In genomic region chr2:241218131-241219029, GRCh38 we compare ENCODE assay signal across 8 cellular contexts. TPM values are rescaled to one million over a fixed set of nuclear protein-coding genes. Genes with fewer than 3 reads are reported as not detected.
A peak's percentile ranks its signal among the peaks of the same experiment; 100 is the strongest.
DNase-seq lines count a peak whose midpoint lies in the region; FAIRE-seq and TF ChIP-seq lines count a peak whose summit lies in the region.

No MANE protein-coding gene starts in this region.

- H3K4me3 ChIP-seq in mammary epithelial cell (replicated peaks in 1 of 3; ENCODE audit: insufficient read depth in 1 of 3, low read depth in 2 of 3, low read length in 3 of 3), result peak overlapping the region; percentile 48 to 78 (median 66)

- H3K36me3 Mint-ChIP-seq in T-helper 1 cell treated with Interleukin-12 subunit alpha and Interleukin-12 subunit beta and Interleukin-4 antibody, amounts not matched to agents 30 μg/mL and 1 μg/mL, for 36 hours (ENCODE audit: low read depth), result no peaks in the 10 kb centered on the region

- TF ChIP-seq CTCF in mammary epithelial cell (conservative IDR thresholded peaks at IDR 0.05 in 1 of 2, IDR thresholded peaks at IDR 0.05 in 1 of 2; ENCODE audit: extremely low read depth in 1 of 2, insufficient read depth in 1 of 2, low read depth in 1 of 2, low read length in 2 of 2), result peak in 1 of 2 donors; percentile 33

- peak overlapping the region; percentile 92 for H3K4me2 ChIP-seq in mammary epithelial cell (ENCODE audit: insufficient read depth, low read depth, low read length)

- no peaks in the 10 kb centered on the region for H3K9me3 ChIP-seq in mammary epithelial cell (replicated peaks; ENCODE audit: insufficient read depth, low read length)

- peaks cover 19% of the 10 kb centered on the region for H3K27me3 Mint-ChIP-seq in T-helper 1 cell treated with Interleukin-12 subunit alpha and Interleukin-12 subunit beta and Interleukin-4 antibody, amounts not matched to agents 30 μg/mL and 1 μg/mL, for 36 hours (ENCODE audit: low read depth)

- peak overlapping the region; percentile 31 for H3K27ac Mint-ChIP-seq in T-helper 1 cell treated with Interleukin-12 subunit alpha and Interleukin-12 subunit beta and Interleukin-4 antibody, amounts not matched to agents 30 μg/mL and 1 μg/mL, for 36 hours

- FAIRE-seq in HTR-8/SVneo (lab: Jason Lieb, UNC), result peak; percentile 76

- peaks cover 12% of the 10 kb centered on the region for H3K4me1 Mint-ChIP-seq in T-helper 1 cell treated with Interleukin-12 subunit alpha and Interleukin-12 subunit beta and Interleukin-4 antibody, amounts not matched to agents 30 μg/mL and 1 μg/mL, for 36 hours (ENCODE audit: low read depth)

- intact Hi-C loops in mammary epithelial cell (cut with micrococcal nuclease), result loop anchor here (5.0 kb wide), 2 partner anchors 116 to 141 kb away; partner anchors contain the start of gene MTERF4

- peak; percentile 29 for DNase-seq in DMS153 (lab: John Stamatoyannopoulos, UW)
- peak; percentile 71 for DNase-seq in HTR-8/SVneo (ENCODE audit: insufficient read length, low spot score)
- DNase-seq in mammary epithelial cell, result peak; percentile 12
- peak; percentile 16 for DNase-seq in iris pigment epithelial cell (ENCODE audit: low read depth)
- peak; percentile 37 for DNase-seq in stimulated activated CD4-positive, alpha-beta T cell treated with anti-CD3 and anti-CD28 coated beads, Interleukin-1b, Interleukin-23, amount 100 ng/mL, for 48 hours
- DNase-seq in NCI-H1105 (lab: John Stamatoyannopoulos, UW), result no peak
- no peak for DNase-seq in cerebellar nuclear complex (lab: John Stamatoyannopoulos, UW)

- H4K20me1 ChIP-seq in mammary epithelial cell (ENCODE audit: insufficient read depth, low read length), result no peaks in the 10 kb centered on the region

- H3K9ac ChIP-seq in mammary epithelial cell (ENCODE audit: insufficient read depth, low read length), result peak overlapping the region; percentile 20

- H3K4me1 ChIP-seq in mammary epithelial cell (ENCODE audit: insufficient read depth, low read length), result peaks cover 13% of the 10 kb centered on the region

- H3K79me2 ChIP-seq in mammary epithelial cell (ENCODE audit: insufficient read depth, low read length), result no peaks in the 10 kb centered on the region

- no peaks in the 10 kb centered on the region for H3K9me3 Mint-ChIP-seq in T-helper 1 cell treated with Interleukin-12 subunit alpha and Interleukin-12 subunit beta and Interleukin-4 antibody, amounts not matched to agents 30 μg/mL and 1 μg/mL, for 36 hours

- no peaks in the 10 kb centered on the region for H3K36me3 ChIP-seq in mammary epithelial cell (ENCODE audit: insufficient read depth, low read length)

- no TSS peak for BruUV-seq in mammary epithelial cell (replicated peaks; lab: Mats Ljungman, UMichigan)

- peak overlapping the region; percentile 84 for H2AFZ ChIP-seq in mammary epithelial cell (ENCODE audit: low read depth, low read length)

- H3K4me3 Mint-ChIP-seq in T-helper 1 cell treated with Interleukin-12 subunit alpha and Interleukin-12 subunit beta and Interleukin-4 antibody, amounts not matched to agents 30 μg/mL and 1 μg/mL, for 36 hours, result peak overlapping the region; percentile 84

- dilution Hi-C loops in mammary epithelial cell (cut with HindIII; ENCODE audit: low sequenced_read_pairs), result no loop called here

- H3K27me3 ChIP-seq in mammary epithelial cell (ENCODE audit: insufficient read depth, low read length), result no peaks in the 10 kb centered on the region

- in situ Hi-C loops in mammary epithelial cell (cut with MboI; ENCODE audit: low sequenced_read_pairs in 2 of 2), result loop anchor here in 1 of 2 donors (25.0 kb wide), 1 partner anchor 356 kb away; the partner anchor contains the start of gene AGXT

- CTCF ChIA-PET in mammary epithelial cell (lab: Charles Lee; ENCODE audit: low non-redundant PET), result no interaction called here

- no peak overlapping the region for H3K27ac ChIP-seq in mammary epithelial cell (ENCODE audit: insufficient read depth, low read depth, low read length)

- 0% methylated on average over 13 of the region's 83 CpGs for WGBS in mammary epithelial cell (ENCODE audit: low coverage, missing lambda C conversion rate)

RNA-seq across cellular contexts. Expression of gene ANO7, which starts 29.9 kb away (rescaled TPM):
- total RNA-seq in mammary epithelial cell, result 1 to 10 TPM in 1 of 2 donors, under 1 TPM in 1; 0.50 to 2.5 TPM
- 1.5 TPM for polyA plus RNA-seq in mammary epithelial cell
- polyA minus RNA-seq in mammary epithelial cell, result 6.5 TPM

Comparison
In these comparisons a context has a peak if more than half of its experiments do, and no peak if none do; other contexts are left out.
1. DNase-seq: peak in DMS153 (single experiment), HTR-8/SVneo (single experiment), mammary epithelial cell (single experiment), iris pigment epithelial cell (single experiment) and stimulated activated CD4-positive, alpha-beta T cell treated with anti-CD3 and anti-CD28 coated beads, Interleukin-1b, Interleukin-23, amount 100 ng/mL, for 48 hours (single experiment); none in NCI-H1105 (single experiment) and cerebellar nuclear complex (0 of 2).